Comparison of ENCODE assay signal across 17 cellular contexts in the genomic region with DNA sequence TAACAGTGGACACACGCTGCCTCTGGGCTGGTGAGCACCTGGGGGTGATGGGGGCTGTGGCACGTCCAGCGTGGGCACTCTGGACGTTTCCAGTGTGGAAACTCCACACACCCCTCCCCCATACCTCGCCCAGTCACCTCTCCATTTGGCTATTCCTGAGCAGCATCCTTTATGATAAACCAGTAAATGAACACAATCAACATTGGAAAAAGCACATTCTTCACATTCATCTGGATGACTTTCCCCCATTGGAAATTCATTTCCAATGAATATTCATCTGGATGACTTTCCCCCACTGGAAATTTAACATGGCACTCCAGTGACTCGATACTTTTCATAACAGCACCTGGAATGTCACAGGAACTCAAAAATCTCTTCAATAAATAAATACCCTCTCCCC.
"Had no signal": no experiment of that assay in that cellular context is flagged by ENCODE, and none has a peak within 500 bp of the region (broad histone marks: within the 10 kb centered on the region; RNA-seq: fewer than 3 reads in every experiment).

No MANE protein-coding gene starts in this region.

- H3K36me3 ChIP-seq: heart left ventricle, neutrophil, stomach, tibial nerve had no signal

- H3K36me3 Mint-ChIP-seq: natural killer cell; stimulated activated memory B cell treated with anti-CD40 and anti-IgM and Interleukin-4, amounts not matched to agents 10 μg/mL and 1 μg/mL and 100 μg/mL, for 72 hours had no signal

- H3K27me3 ChIP-seq: heart left ventricle, neutrophil, right lobe of liver, stomach, suprapubic skin, tibial nerve had no signal

- H3K9ac ChIP-seq: parathyroid adenoma had no signal

- H3K27ac Mint-ChIP-seq: activated naive CD8-positive, alpha-beta T cell; natural killer cell; stimulated activated memory B cell treated with anti-CD40 and anti-IgM and Interleukin-4, amounts not matched to agents 10 μg/mL and 1 μg/mL and 100 μg/mL, for 72 hours had no signal

- H3K4me3 ChIP-seq: coronary artery, heart left ventricle, lower lobe of right lung, right lobe of liver, stomach, suprapubic skin, tibial nerve had no signal

- H3K27me3 Mint-ChIP-seq: activated naive CD8-positive, alpha-beta T cell; stimulated activated memory B cell treated with anti-CD40 and anti-IgM and Interleukin-4, amounts not matched to agents 10 μg/mL and 1 μg/mL and 100 μg/mL, for 72 hours had no signal

- H3K9me3 Mint-ChIP-seq: natural killer cell had no signal

- H3K79me2 ChIP-seq: parathyroid adenoma had no signal

- H3K4me3 Mint-ChIP-seq: activated naive CD8-positive, alpha-beta T cell; natural killer cell; stimulated activated memory B cell treated with anti-CD40 and anti-IgM and Interleukin-4, amounts not matched to agents 10 μg/mL and 1 μg/mL and 100 μg/mL, for 72 hours had no signal

- ATAC-seq: heart left ventricle; lower lobe of right lung; natural killer cell; right lobe of liver; stimulated activated memory B cell treated with anti-CD40 and anti-IgM and Interleukin-4, amounts not matched to agents 10 μg/mL and 1 μg/mL and 100 μg/mL, for 72 hours had no signal

- H3K4me1 Mint-ChIP-seq: natural killer cell; stimulated activated memory B cell treated with anti-CD40 and anti-IgM and Interleukin-4, amounts not matched to agents 10 μg/mL and 1 μg/mL and 100 μg/mL, for 72 hours had no signal

- H3K4me1 ChIP-seq: heart left ventricle, lower lobe of right lung, parathyroid adenoma, right lobe of liver, suprapubic skin had no signal

- H2AFZ ChIP-seq: parathyroid adenoma had no signal

- H3K27ac ChIP-seq: coronary artery, epithelial cell of prostate, heart left ventricle, lower lobe of right lung, neutrophil, parathyroid adenoma, right lobe of liver, stomach, suprapubic skin, tibial nerve had no signal

- H3K9me3 ChIP-seq: heart left ventricle, lower lobe of right lung, neutrophil, right lobe of liver, stomach, suprapubic skin, tibial nerve had no signal

- DNase-seq: activated gamma-delta T cell treated with Interleukin-2 at 50 U/mL for 16 hours, islet precursor cell, lower lobe of right lung, natural killer cell, right lobe of liver, small intestine, stomach, T-helper 9 cell had no signal
